Comparison of ENCODE assay signal across 26 cellular contexts in genomic region chr6:101129851-101130250, GRCh38.
"Had no signal": no experiment of that assay in that cellular context is flagged by ENCODE, and none has a peak within 500 bp of the region (broad histone marks: within the 10 kb centered on the region; RNA-seq: fewer than 3 reads in every experiment).

No MANE protein-coding gene starts in this region.

- H3K36me3 Mint-ChIP-seq: activated CD4-positive, alpha-beta memory T cell treated with anti-CD3 and anti-CD28 coated beads for 36 hours; activated CD8-positive, alpha-beta memory T cell treated with anti-CD3 and anti-CD28 coated beads, Interleukin-2, amount 10 ng/mL, durations not matched to agents 7 days and 5 days; activated naive CD8-positive, alpha-beta T cell had no signal

- H3K4me1 Mint-ChIP-seq: activated CD4-positive, alpha-beta T cell treated with anti-CD3 and anti-CD28 coated beads for 36 hours; activated CD4-positive, alpha-beta T cell treated with anti-CD3 and anti-CD28 coated beads, Interleukin-2, amount 10 ng/mL, durations not matched to agents 24 days and 14 days; activated CD8-positive, alpha-beta memory T cell treated with anti-CD3 and anti-CD28 coated beads, Interleukin-2, amount 10 ng/mL, durations not matched to agents 7 days and 5 days had no signal

- H3K4me3 ChIP-seq: body of pancreas, gastrocnemius medialis, heart left ventricle had no signal

- H3K27me3 ChIP-seq: body of pancreas, gastrocnemius medialis, heart left ventricle had no signal

- H3K4me1 ChIP-seq: body of pancreas, gastrocnemius medialis, heart left ventricle had no signal

- DNase-seq: activated CD4-positive, alpha-beta memory T cell treated with anti-CD3 and anti-CD28 coated beads for 36 hours; activated CD4-positive, alpha-beta T cell treated with anti-CD3 and anti-CD28 coated beads for 36 hours; activated CD4-positive, alpha-beta T cell treated with anti-CD3 and anti-CD28 coated beads, Interleukin-2, amount 10 ng/mL, durations not matched to agents 24 days and 14 days; activated CD4-positive, CD25-positive, alpha-beta regulatory T cell; activated CD4-positive, CD25-positive, alpha-beta regulatory T cell treated with anti-CD3 and anti-CD28 coated beads, Interleukin-2, amount 50 U/mL, for 72 hours; activated CD8-positive, alpha-beta memory T cell treated with anti-CD3 and anti-CD28 coated beads, Interleukin-2, amount 10 ng/mL, durations not matched to agents 7 days and 5 days; activated CD8-positive, alpha-beta memory T cell treated with anti-CD3 and anti-CD28 coated beads, Interleukin-2, amount 50 U/mL, for 4 hours; activated CD8-positive, alpha-beta T cell treated with anti-CD3 and anti-CD28 coated beads, Interleukin-2, amount 10 ng/mL, durations not matched to agents 7 days and 5 days; activated gamma-delta T cell; activated naive CD4-positive, alpha-beta T cell; activated naive CD4-positive, alpha-beta T cell treated with anti-CD3 and anti-CD28 coated beads, Interleukin-2, amount 50 U/mL, for 16 hours; activated T-cell treated with anti-CD3 and anti-CD28 coated beads, Interleukin-2, amount 50 U/mL, for 1 hour; activated T-cell treated with anti-CD3 and anti-CD28 coated beads, Interleukin-2, amount 50 U/mL, for 48 hours; amygdala; aorta; body of pancreas; caudate nucleus; effector CD8-positive, alpha-beta T cell; foreskin fibroblast; gastrocnemius medialis; glutamatergic neuron; heart left ventricle; T-helper 2 cell had no signal

- H3K9me3 ChIP-seq: body of pancreas, gastrocnemius medialis had no signal

- H3K36me3 ChIP-seq: gastrocnemius medialis, heart left ventricle had no signal

- H3K9me3 Mint-ChIP-seq: activated CD4-positive, alpha-beta memory T cell treated with anti-CD3 and anti-CD28 coated beads for 36 hours; activated CD4-positive, alpha-beta T cell treated with anti-CD3 and anti-CD28 coated beads, Interleukin-2, amount 10 ng/mL, durations not matched to agents 24 days and 14 days; activated T-helper 1 cell treated with anti-CD3 and anti-CD28 coated beads, Interleukin-12 subunit alpha, Interleukin-12 subunit beta, Interleukin-2, Interleukin-4 antibody, amounts not matched to agents 30 ng/mL and 10 ng/mL and 1 ng/mL, durations not matched to agents 14 hours and 24 hours and 36 hours had no signal

- H3K27ac ChIP-seq: body of pancreas, gastrocnemius medialis, heart left ventricle had no signal

- H3K27me3 Mint-ChIP-seq: activated CD4-positive, alpha-beta memory T cell treated with anti-CD3 and anti-CD28 coated beads for 36 hours; activated CD4-positive, alpha-beta T cell treated with anti-CD3 and anti-CD28 coated beads for 36 hours; activated CD4-positive, alpha-beta T cell treated with anti-CD3 and anti-CD28 coated beads, Interleukin-2, amount 10 ng/mL, durations not matched to agents 24 days and 14 days; activated CD8-positive, alpha-beta memory T cell treated with anti-CD3 and anti-CD28 coated beads, Interleukin-2, amount 10 ng/mL, durations not matched to agents 7 days and 5 days had no signal

- H3K4me3 Mint-ChIP-seq: activated CD4-positive, alpha-beta memory T cell treated with anti-CD3 and anti-CD28 coated beads for 36 hours; activated CD4-positive, alpha-beta T cell treated with anti-CD3 and anti-CD28 coated beads for 36 hours; activated CD4-positive, alpha-beta T cell treated with anti-CD3 and anti-CD28 coated beads, Interleukin-2, amount 10 ng/mL, durations not matched to agents 24 days and 14 days; activated CD8-positive, alpha-beta memory T cell treated with anti-CD3 and anti-CD28 coated beads, Interleukin-2, amount 10 ng/mL, durations not matched to agents 7 days and 5 days; activated CD8-positive, alpha-beta T cell treated with anti-CD3 and anti-CD28 coated beads, Interleukin-2, amount 10 ng/mL, durations not matched to agents 7 days and 5 days; activated naive CD8-positive, alpha-beta T cell; activated T-helper 1 cell treated with anti-CD3 and anti-CD28 coated beads, Interleukin-12 subunit alpha, Interleukin-12 subunit beta, Interleukin-2, Interleukin-4 antibody, amounts not matched to agents 30 ng/mL and 10 ng/mL and 1 ng/mL, durations not matched to agents 14 hours and 24 hours and 36 hours had no signal

- H3K27ac Mint-ChIP-seq: activated CD4-positive, alpha-beta memory T cell treated with anti-CD3 and anti-CD28 coated beads for 36 hours; activated CD4-positive, alpha-beta T cell treated with anti-CD3 and anti-CD28 coated beads for 36 hours; activated CD4-positive, alpha-beta T cell treated with anti-CD3 and anti-CD28 coated beads, Interleukin-2, amount 10 ng/mL, durations not matched to agents 24 days and 14 days; activated CD8-positive, alpha-beta memory T cell treated with anti-CD3 and anti-CD28 coated beads, Interleukin-2, amount 10 ng/mL, durations not matched to agents 7 days and 5 days; activated CD8-positive, alpha-beta T cell treated with anti-CD3 and anti-CD28 coated beads, Interleukin-2, amount 10 ng/mL, durations not matched to agents 7 days and 5 days; activated naive CD8-positive, alpha-beta T cell; activated T-helper 1 cell treated with anti-CD3 and anti-CD28 coated beads, Interleukin-12 subunit alpha, Interleukin-12 subunit beta, Interleukin-2, Interleukin-4 antibody, amounts not matched to agents 30 ng/mL and 10 ng/mL and 1 ng/mL, durations not matched to agents 14 hours and 24 hours and 36 hours had no signal

- ATAC-seq: activated CD4-positive, alpha-beta T cell treated with anti-CD3 and anti-CD28 coated beads for 36 hours; activated CD8-positive, alpha-beta memory T cell treated with anti-CD3 and anti-CD28 coated beads, Interleukin-2, amount 10 ng/mL, durations not matched to agents 7 days and 5 days; activated CD8-positive, alpha-beta T cell treated with anti-CD3 and anti-CD28 coated beads, Interleukin-2, amount 10 ng/mL, durations not matched to agents 7 days and 5 days; body of pancreas; esophagus mucosa; gastrocnemius medialis; heart left ventricle had no signal
